In genomic region chr14:72966038-72966437, GRCh38 we compare ENCODE assay signal across 27 cellular contexts.
"Had no signal": no experiment of that assay in that cellular context is flagged by ENCODE, and none has a peak within 500 bp of the region (broad histone marks: within the 10 kb centered on the region; RNA-seq: fewer than 3 reads in every experiment).

No MANE protein-coding gene starts in this region.

- DNase-seq: activated B cell treated with CpG ODN at 0.5 μM for 24 hours; activated CD4-positive, alpha-beta T cell treated with anti-CD3 and anti-CD28 coated beads for 1 hour; activated CD4-positive, alpha-beta T cell treated with anti-CD3 and anti-CD28 coated beads, Interleukin-2, amount 10 ng/mL, durations not matched to agents 24 days and 14 days; activated CD4-positive, alpha-beta T cell treated with anti-CD3 and anti-CD28 coated beads, Interleukin-2, amount 50 U/mL, for 48 hours; activated CD8-positive, alpha-beta memory T cell treated with anti-CD3 and anti-CD28 coated beads for 24 hours; activated gamma-delta T cell treated with Interleukin-2 at 50 U/mL for 16 hours; activated naive CD4-positive, alpha-beta T cell treated with anti-CD3 and anti-CD28 coated beads, Interleukin-2, amount 50 U/mL, for 16 hours; activated T-cell treated with anti-CD3 and anti-CD28 coated beads for 4 hours; activated T-cell treated with anti-CD3 and anti-CD28 coated beads, Interleukin-2, amount 50 U/mL, for 48 hours; aorta; central memory CD4-positive, alpha-beta T cell; NCI-H1092 treated with DMSO at 0.1 percent for 48 hours; NCI-H1436; NCI-H1694 treated with DMSO at 0.1 percent for 48 hours; NCI-H2029 treated with DMSO at 0.1 percent for 48 hours; NCI-H345; NCI-H510A; NCI-H526 treated with DMSO at 0.1 percent for 48 hours; NCI-H82; OCI-M1; SHP77; SW 1271 had no signal

- H3K4me3 Mint-ChIP-seq: activated B cell treated with CpG ODN at 0.5 μM for 24 hours; activated CD4-positive, alpha-beta T cell treated with anti-CD3 and anti-CD28 coated beads, Interleukin-2, amount 10 ng/mL, durations not matched to agents 24 days and 14 days had no signal

- H3K27ac Mint-ChIP-seq: activated B cell treated with CpG ODN at 0.5 μM for 24 hours; activated CD4-positive, alpha-beta T cell treated with anti-CD3 and anti-CD28 coated beads, Interleukin-2, amount 10 ng/mL, durations not matched to agents 24 days and 14 days had no signal

- H3K4me3 ChIP-seq: K562, SJSA1 had no signal

- H3K9me3 ChIP-seq: SJSA1 had no signal

- ATAC-seq: K562, Panc1, SK-N-SH treated with all-trans-retinoic acid at 6 μM for 48 hours had no signal

- H3K27me3 ChIP-seq: SJSA1 had no signal

- H3K4me1 ChIP-seq: SJSA1 had no signal

- H3K27ac ChIP-seq: SJSA1 had no signal

- H3K27me3 Mint-ChIP-seq: activated B cell treated with CpG ODN at 0.5 μM for 24 hours; activated CD4-positive, alpha-beta T cell treated with anti-CD3 and anti-CD28 coated beads, Interleukin-2, amount 10 ng/mL, durations not matched to agents 24 days and 14 days had no signal

- FAIRE-seq: bronchial epithelial cell, K562 had no signal

- H3K4me1 Mint-ChIP-seq: activated B cell treated with CpG ODN at 0.5 μM for 24 hours had no signal
